Comparison of ENCODE assay signal across 8 cellular contexts in the genomic region with DNA sequence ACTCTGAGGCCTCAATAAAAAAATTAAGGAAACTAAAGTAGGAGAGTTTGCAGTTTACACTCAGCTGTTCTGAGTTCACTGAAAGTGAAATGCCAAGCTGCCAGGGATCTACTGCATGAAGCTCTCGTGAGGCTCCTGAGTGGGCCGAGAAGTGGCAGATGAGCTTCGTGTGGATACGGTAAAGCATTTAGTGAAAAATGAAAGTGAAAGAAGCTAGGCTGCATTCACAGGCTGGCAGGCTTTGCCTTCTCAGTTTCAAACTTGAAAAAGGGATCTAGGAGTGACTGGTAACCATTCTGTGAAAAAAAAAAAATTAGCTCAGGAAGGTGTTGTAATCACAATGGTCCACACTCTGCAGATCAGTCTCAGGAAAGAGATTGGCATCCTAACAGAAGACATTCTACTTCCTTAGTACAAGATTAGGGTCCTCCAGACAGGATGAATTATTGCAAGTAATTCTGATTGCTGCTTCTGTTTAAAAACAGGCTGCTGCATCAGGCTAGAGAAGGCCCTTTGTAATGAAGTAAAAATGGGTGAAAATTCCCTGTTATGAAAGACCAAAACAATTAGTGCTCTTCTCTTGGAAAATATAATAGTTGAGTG.
DNase-seq lines count a peak whose midpoint lies in the region; ATAC-seq and TF ChIP-seq lines count a peak whose summit lies in the region.

No MANE protein-coding gene starts in this region.

- peaks cover 11% of the 10 kb centered on the region for H3K4me1 Mint-ChIP-seq in activated T-helper 2 cell treated with anti-CD3 and anti-CD28 coated beads, Interferon-gamma antibody, Interleukin-2, Interleukin-4, amounts not matched to agents 10 μg/mL and 5 μg/mL and 100 μg/mL, durations not matched to agents 14 hours and 24 hours and 36 hours (ENCODE audit: low read depth)

- DNase-seq in AG20443 (ENCODE audit: low spot score): peak; percentile 59
- DNase-seq in OCI-M1 (lab: John Stamatoyannopoulos, UW): peak; percentile 84
- peak; percentile 27 for DNase-seq in activated T-helper 2 cell treated with anti-CD3 and anti-CD28 coated beads, Interferon-gamma antibody, Interleukin-2, Interleukin-4, amounts not matched to agents 10 μg/mL and 5 μg/mL and 100 μg/mL, durations not matched to agents 14 hours and 24 hours and 36 hours (ENCODE audit: low spot score)
- peak; percentile 38 for DNase-seq in globus pallidus (ENCODE audit: low spot score)
- peak; percentile 65 for DNase-seq in sigmoid colon
- no peak for DNase-seq in NCI-H2227 treated with DMSO at 0.1 percent for 48 hours (lab: John Stamatoyannopoulos, UW)

- no peak for TF ChIP-seq CTCF in sigmoid colon (IDR thresholded peaks at IDR 0.05)

- no peak for TF ChIP-seq POLR2A in sigmoid colon (IDR thresholded peaks at IDR 0.05)

- peak overlapping the region; percentile 69 for H3K4me3 Mint-ChIP-seq in activated T-helper 2 cell treated with anti-CD3 and anti-CD28 coated beads, Interferon-gamma antibody, Interleukin-2, Interleukin-4, amounts not matched to agents 10 μg/mL and 5 μg/mL and 100 μg/mL, durations not matched to agents 14 hours and 24 hours and 36 hours (ENCODE audit: low read depth)

- ATAC-seq in GM19035 (IDR thresholded peaks at IDR 0.05; ENCODE audit: unreplicated experiment) (peak; percentile 99), HG03159 (IDR thresholded peaks at IDR 0.05; ENCODE audit: unreplicated experiment) (peak; percentile 99)

- intact Hi-C loops in activated T-helper 2 cell treated with anti-CD3 and anti-CD28 coated beads, Interferon-gamma antibody, Interleukin-2, Interleukin-4, amounts not matched to agents 10 μg/mL and 5 μg/mL and 100 μg/mL, durations not matched to agents 14 hours and 24 hours and 36 hours (cut with micrococcal nuclease): loop anchor here (5.0 to 10.0 kb wide), 3 partner anchors 34 to 159 kb away; no protein-coding TSS in a partner anchor
- intact Hi-C loops in sigmoid colon (cut with DNase I): no loop called here

- H3K9me3 Mint-ChIP-seq in activated T-helper 2 cell treated with anti-CD3 and anti-CD28 coated beads, Interferon-gamma antibody, Interleukin-2, Interleukin-4, amounts not matched to agents 10 μg/mL and 5 μg/mL and 100 μg/mL, durations not matched to agents 14 hours and 24 hours and 36 hours: no peaks in the 10 kb centered on the region

- no peaks in the 10 kb centered on the region for H3K36me3 ChIP-seq in sigmoid colon

- peak overlapping the region; percentile 12 to 32 (median 26) for H3K4me3 ChIP-seq in sigmoid colon

- TF ChIP-seq EP300 in sigmoid colon (IDR thresholded peaks at IDR 0.05): no peak

- H3K27me3 Mint-ChIP-seq in activated T-helper 2 cell treated with anti-CD3 and anti-CD28 coated beads, Interferon-gamma antibody, Interleukin-2, Interleukin-4, amounts not matched to agents 10 μg/mL and 5 μg/mL and 100 μg/mL, durations not matched to agents 14 hours and 24 hours and 36 hours (ENCODE audit: low read depth): no peaks in the 10 kb centered on the region

- no peaks in the 10 kb centered on the region for H3K27me3 ChIP-seq in sigmoid colon

- no peaks in the 10 kb centered on the region for H3K9me3 ChIP-seq in sigmoid colon

- peak overlapping the region; percentile 68 for H3K27ac Mint-ChIP-seq in activated T-helper 2 cell treated with anti-CD3 and anti-CD28 coated beads, Interferon-gamma antibody, Interleukin-2, Interleukin-4, amounts not matched to agents 10 μg/mL and 5 μg/mL and 100 μg/mL, durations not matched to agents 14 hours and 24 hours and 36 hours

- no peaks in the 10 kb centered on the region for H3K36me3 Mint-ChIP-seq in activated T-helper 2 cell treated with anti-CD3 and anti-CD28 coated beads, Interferon-gamma antibody, Interleukin-2, Interleukin-4, amounts not matched to agents 10 μg/mL and 5 μg/mL and 100 μg/mL, durations not matched to agents 14 hours and 24 hours and 36 hours (ENCODE audit: low read depth)

- 0% methylated on average over 4 of the region's 4 CpGs for WGBS in sigmoid colon, 2 donors

- peaks cover 0 to 8% (median 3%) of the 10 kb centered on the region in 4 donors for H3K4me1 ChIP-seq in sigmoid colon

- peak overlapping the region; percentile 10 to 67 (median 57) for H3K27ac ChIP-seq in sigmoid colon
